In the genomic region with DNA sequence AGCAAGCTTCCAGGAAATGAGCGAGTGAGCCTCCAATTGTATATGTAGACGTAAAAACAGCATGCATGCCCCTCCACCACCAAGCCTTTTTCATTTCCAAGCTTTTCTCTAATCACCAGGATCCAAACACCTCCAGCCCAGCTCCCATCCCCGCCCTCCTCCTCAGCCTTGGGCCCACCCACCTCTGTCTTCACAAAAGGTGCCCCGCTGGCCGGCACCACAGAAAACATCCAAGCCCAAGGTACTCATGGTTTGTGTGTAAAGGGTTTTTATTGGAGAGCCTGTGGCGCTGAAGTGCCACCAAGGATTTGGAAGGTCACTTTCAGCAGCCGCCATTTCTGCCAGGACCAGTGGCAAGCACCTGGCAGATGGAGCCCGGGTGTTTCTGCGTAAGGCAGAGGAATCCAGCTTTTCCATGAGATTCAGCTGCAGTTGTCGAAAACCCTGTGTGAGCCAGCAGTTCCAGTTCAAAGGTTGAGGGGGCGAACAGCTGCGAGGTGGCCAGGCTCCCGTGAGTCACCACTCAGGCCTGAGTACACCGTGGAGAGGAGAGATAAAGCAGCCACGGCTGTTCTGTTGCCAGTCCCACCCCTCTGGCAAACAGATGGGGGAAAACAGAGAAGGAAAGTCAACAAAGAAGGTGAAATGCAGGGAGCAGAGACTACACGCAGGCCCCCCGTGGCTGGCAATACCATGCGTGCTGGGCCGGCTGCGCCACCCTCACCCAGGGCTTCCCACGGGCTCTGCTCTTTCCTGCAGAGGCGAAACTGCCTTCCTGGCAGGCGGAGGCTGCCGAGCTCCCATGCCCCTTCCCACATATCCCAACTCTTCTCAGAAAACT, we compare ENCODE assay signal across 1 cellular context.
TF ChIP-seq lines count a peak whose summit lies in the region.

No MANE protein-coding gene starts in this region.

TF ChIP-seq in K562, 482 proteins besides CTCF, POLR2A, EP300 and RAD21 (continued from another document and continues in another):
- no peak for TF ChIP-seq REST (CRISPR knock-in tag; IDR thresholded peaks at IDR 0.05; ENCODE audit: low read depth)
- TF ChIP-seq HIVEP1 (CRISPR knock-in tag; IDR thresholded peaks at IDR 0.05) = no peak
- TF ChIP-seq ZNF395 (CRISPR knock-in tag; IDR thresholded peaks at IDR 0.05) = peak; percentile 88
- no peak for TF ChIP-seq MEF2A (IDR thresholded peaks at IDR 0.05; ENCODE audit: control insufficient read depth, low read depth, low read length)
- peak; percentile 51; the same call in 1 of the 2 replicates for TF ChIP-seq BCOR (IDR thresholded peaks at IDR 0.05)
- TF ChIP-seq NFIC (IDR thresholded peaks at IDR 0.05) = peak; percentile 93
- TF ChIP-seq PHB2 (IDR thresholded peaks at IDR 0.05; ENCODE audit: low read depth) = no peak
- no peak for TF ChIP-seq ZKSCAN3 (CRISPR knock-in tag; IDR thresholded peaks at IDR 0.05)
- TF ChIP-seq POLR3A (IDR thresholded peaks at IDR 0.05; ENCODE audit: borderline replicate concordance, extremely low read depth, insufficient read depth, insufficient read length) = no peak
- TF ChIP-seq, protein P1, sequence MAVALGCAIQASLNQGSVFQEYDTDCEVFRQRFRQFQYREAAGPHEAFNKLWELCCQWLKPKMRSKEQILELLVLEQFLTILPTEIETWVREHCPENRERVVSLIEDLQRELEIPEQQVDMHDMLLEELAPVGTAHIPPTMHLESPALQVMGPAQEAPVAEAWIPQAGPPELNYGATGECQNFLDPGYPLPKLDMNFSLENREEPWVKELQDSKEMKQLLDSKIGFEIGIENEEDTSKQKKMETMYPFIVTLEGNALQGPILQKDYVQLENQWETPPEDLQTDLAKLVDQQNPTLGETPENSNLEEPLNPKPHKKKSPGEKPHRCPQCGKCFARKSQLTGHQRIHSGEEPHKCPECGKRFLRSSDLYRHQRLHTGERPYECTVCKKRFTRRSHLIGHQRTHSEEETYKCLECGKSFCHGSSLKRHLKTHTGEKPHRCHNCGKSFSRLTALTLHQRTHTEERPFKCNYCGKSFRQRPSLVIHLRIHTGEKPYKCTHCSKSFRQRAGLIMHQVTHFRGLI (CRISPR knock-in tag; IDR thresholded peaks at IDR 0.05) = no peak
- no peak for TF ChIP-seq FUS (optimal IDR thresholded peaks at IDR 0.05; ENCODE audit: low read depth, low read length)
- peak; percentile 93 for TF ChIP-seq TAF9B (IDR thresholded peaks at IDR 0.05; ENCODE audit: partially characterized antibody)
- TF ChIP-seq RUNX1 (IDR thresholded peaks at IDR 0.05; ENCODE audit: low read depth) = peak; percentile 57; the same call in 1 of the 2 replicates
- TF ChIP-seq MCM5 (IDR thresholded peaks at IDR 0.05; ENCODE audit: low read depth) = no peak
- no peak for TF ChIP-seq ZNF668 (CRISPR knock-in tag; IDR thresholded peaks at IDR 0.05)
- TF ChIP-seq, protein P2, sequence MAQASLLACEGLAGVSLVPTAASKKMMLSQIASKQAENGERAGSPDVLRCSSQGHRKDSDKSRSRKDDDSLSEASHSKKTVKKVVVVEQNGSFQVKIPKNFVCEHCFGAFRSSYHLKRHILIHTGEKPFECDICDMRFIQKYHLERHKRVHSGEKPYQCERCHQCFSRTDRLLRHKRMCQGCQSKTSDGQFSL (CRISPR knock-in tag; IDR thresholded peaks at IDR 0.05) = no peak
- TF ChIP-seq, protein P2 (tag; IDR thresholded peaks at IDR 0.05) = no peak
- no peak for TF ChIP-seq E2F8 (IDR thresholded peaks at IDR 0.05; ENCODE audit: low read depth, partially characterized antibody)
- TF ChIP-seq NELFE (IDR thresholded peaks at IDR 0.05; ENCODE audit: insufficient read depth, insufficient read length) = no peak
- TF ChIP-seq, protein P3, sequence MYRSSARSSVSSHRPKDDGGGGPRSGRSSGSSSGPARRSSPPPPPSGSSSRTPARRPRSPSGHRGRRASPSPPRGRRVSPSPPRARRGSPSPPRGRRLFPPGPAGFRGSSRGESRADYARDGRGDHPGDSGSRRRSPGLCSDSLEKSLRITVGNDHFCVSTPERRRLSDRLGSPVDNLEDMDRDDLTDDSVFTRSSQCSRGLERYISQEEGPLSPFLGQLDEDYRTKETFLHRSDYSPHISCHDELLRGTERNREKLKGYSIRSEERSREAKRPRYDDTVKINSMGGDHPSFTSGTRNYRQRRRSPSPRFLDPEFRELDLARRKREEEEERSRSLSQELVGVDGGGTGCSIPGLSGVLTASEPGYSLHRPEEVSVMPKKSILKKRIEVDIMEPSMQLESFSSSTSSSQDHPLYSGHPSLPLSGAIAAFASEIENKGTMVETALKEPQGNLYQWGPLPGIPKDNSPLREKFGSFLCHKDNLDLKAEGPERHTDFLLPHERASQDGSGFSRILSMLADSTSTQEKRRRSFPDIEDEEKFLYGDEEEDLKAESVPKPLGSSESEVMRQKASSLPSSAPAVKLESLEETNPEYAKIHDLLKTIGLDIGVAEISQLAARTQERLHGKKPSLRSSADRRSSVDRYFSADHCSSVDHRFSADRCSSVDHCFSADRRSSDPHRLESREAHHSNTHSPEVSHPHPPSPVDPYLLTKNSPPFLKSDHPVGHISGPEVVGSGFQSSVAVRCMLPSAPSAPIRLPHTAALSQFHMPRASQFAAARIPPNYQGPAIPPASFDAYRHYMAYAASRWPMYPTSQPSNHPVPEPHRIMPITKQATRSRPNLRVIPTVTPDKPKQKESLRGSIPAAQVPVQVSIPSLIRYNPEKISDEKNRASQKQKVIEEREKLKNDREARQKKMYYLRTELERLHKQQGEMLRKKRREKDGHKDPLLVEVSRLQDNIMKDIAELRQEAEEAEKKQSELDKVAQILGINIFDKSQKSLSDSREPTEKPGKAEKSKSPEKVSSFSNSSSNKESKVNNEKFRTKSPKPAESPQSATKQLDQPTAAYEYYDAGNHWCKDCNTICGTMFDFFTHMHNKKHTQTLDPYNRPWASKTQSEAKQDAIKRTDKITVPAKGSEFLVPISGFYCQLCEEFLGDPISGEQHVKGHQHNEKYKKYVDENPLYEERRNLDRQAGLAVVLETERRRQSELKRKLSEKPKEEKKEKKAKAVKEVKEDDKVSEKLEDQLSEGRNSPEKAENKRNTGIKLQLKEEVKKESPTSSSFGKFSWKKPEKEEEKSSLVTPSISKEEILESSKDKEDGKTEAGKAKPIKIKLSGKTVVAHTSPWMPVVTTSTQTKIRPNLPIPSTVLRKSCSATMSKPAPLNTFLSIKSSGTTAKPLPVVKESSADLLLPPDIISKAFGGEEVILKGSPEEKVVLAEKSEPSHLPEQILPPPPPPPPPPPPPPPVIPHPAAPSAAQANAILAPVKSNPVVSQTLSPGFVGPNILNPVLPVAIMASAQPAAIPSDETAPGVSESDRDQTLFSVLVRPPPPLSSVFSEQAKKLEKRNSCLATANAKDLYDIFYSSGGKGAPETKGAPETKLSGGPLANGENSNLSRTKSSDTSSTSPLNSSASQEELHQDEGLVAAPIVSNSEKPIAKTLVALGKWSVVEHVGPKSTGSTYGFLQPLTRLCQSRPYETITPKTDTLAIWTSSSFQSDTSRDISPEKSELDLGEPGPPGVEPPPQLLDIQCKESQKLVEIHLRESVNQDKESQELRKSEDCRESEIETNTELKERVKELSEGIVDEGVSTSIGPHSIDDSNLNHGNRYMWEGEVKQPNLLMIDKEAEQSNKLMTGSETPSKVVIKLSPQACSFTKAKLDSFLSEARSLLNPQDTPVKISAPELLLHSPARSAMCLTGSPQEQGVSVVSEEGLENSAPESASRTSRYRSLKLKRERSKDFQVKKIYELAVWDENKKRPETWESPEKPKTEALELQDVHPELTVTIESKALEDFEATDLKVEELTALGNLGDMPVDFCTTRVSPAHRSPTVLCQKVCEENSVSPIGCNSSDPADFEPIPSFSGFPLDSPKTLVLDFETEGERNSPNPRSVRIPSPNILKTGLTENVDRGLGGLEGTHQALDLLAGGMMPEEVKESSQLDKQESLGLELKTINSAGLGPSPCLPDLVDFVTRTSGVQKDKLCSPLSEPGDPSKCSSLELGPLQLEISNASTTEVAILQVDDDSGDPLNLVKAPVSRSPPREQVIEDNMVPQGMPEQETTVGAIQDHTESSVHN (IDR thresholded peaks at IDR 0.05; ENCODE audit: borderline replicate concordance in 1 of 2, low read depth in 1 of 2) = peak in 1 of 2 experiments; percentile 67; a peak in 1 of 4 replicates
- TF ChIP-seq, protein P4, sequence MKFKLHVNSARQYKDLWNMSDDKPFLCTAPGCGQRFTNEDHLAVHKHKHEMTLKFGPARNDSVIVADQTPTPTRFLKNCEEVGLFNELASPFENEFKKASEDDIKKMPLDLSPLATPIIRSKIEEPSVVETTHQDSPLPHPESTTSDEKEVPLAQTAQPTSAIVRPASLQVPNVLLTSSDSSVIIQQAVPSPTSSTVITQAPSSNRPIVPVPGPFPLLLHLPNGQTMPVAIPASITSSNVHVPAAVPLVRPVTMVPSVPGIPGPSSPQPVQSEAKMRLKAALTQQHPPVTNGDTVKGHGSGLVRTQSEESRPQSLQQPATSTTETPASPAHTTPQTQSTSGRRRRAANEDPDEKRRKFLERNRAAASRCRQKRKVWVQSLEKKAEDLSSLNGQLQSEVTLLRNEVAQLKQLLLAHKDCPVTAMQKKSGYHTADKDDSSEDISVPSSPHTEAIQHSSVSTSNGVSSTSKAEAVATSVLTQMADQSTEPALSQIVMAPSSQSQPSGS (CRISPR knock-in tag; IDR thresholded peaks at IDR 0.05) = no peak
- 0 out of 2 replicates have a peak, but pooled peaks have one; percentile 34 for TF ChIP-seq ZNF766 (CRISPR knock-in tag; conservative IDR thresholded peaks at IDR 0.05)
- TF ChIP-seq NFYB (IDR thresholded peaks at IDR 0.05; ENCODE audit: extremely low read depth, insufficient read length) = no peak
- TF ChIP-seq MBD1 (CRISPR knock-in tag; IDR thresholded peaks at IDR 0.05) = no peak
- no peak for TF ChIP-seq DNMT1 (IDR thresholded peaks at IDR 0.05)
- peak; percentile 97 for TF ChIP-seq ARID1B (IDR thresholded peaks at IDR 0.05)
- no peak for TF ChIP-seq ZNF436 (CRISPR knock-in tag; IDR thresholded peaks at IDR 0.05)
- TF ChIP-seq ELF4 (CRISPR knock-in tag; IDR thresholded peaks at IDR 0.05) = no peak
- TF ChIP-seq ZNF41 (CRISPR knock-in tag; conservative IDR thresholded peaks at IDR 0.05) = no peak
- no peak for TF ChIP-seq RFX1 (IDR thresholded peaks at IDR 0.05)
- no peak for TF ChIP-seq ZNF212 (CRISPR knock-in tag; IDR thresholded peaks at IDR 0.05)
